ENCODE assay signal across 2 cellular contexts in the genomic region with DNA sequence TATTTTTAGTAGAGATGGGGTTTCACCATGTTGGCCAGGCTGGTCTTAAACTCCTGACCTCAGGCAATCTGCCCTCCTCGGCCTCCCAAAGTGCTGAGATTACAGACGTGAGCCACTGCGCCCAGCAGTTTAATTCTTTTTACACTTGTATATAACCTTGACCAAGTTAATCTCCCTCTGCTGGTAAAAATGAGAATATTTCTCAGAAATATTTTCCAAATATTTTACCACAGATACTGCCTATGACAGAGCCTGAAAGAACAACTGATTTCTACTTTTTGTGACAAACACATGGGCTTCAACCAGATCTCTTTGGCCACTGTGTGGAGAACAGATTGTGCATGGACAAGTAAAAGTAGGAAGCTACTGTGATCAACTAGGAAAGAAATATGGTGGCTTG.
TF ChIP-seq lines count a peak whose summit lies in the region.

No MANE protein-coding gene starts in this region.

TF ChIP-seq in GM12878, 131 proteins besides CTCF, POLR2A, EP300 and RAD21 (continued from another document):
- TF ChIP-seq, protein P1, sequence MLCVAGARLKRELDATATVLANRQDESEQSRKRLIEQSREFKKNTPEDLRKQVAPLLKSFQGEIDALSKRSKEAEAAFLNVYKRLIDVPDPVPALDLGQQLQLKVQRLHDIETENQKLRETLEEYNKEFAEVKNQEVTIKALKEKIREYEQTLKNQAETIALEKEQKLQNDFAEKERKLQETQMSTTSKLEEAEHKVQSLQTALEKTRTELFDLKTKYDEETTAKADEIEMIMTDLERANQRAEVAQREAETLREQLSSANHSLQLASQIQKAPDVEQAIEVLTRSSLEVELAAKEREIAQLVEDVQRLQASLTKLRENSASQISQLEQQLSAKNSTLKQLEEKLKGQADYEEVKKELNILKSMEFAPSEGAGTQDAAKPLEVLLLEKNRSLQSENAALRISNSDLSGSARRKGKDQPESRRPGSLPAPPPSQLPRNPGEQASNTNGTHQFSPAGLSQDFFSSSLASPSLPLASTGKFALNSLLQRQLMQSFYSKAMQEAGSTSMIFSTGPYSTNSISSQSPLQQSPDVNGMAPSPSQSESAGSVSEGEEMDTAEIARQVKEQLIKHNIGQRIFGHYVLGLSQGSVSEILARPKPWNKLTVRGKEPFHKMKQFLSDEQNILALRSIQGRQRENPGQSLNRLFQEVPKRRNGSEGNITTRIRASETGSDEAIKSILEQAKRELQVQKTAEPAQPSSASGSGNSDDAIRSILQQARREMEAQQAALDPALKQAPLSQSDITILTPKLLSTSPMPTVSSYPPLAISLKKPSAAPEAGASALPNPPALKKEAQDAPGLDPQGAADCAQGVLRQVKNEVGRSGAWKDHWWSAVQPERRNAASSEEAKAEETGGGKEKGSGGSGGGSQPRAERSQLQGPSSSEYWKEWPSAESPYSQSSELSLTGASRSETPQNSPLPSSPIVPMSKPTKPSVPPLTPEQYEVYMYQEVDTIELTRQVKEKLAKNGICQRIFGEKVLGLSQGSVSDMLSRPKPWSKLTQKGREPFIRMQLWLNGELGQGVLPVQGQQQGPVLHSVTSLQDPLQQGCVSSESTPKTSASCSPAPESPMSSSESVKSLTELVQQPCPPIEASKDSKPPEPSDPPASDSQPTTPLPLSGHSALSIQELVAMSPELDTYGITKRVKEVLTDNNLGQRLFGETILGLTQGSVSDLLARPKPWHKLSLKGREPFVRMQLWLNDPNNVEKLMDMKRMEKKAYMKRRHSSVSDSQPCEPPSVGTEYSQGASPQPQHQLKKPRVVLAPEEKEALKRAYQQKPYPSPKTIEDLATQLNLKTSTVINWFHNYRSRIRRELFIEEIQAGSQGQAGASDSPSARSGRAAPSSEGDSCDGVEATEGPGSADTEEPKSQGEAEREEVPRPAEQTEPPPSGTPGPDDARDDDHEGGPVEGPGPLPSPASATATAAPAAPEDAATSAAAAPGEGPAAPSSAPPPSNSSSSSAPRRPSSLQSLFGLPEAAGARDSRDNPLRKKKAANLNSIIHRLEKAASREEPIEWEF (IDR thresholded peaks at IDR 0.05; ENCODE audit: insufficient replicate concordance, low read depth, low read length), result no peak
- TF ChIP-seq, protein P2, sequence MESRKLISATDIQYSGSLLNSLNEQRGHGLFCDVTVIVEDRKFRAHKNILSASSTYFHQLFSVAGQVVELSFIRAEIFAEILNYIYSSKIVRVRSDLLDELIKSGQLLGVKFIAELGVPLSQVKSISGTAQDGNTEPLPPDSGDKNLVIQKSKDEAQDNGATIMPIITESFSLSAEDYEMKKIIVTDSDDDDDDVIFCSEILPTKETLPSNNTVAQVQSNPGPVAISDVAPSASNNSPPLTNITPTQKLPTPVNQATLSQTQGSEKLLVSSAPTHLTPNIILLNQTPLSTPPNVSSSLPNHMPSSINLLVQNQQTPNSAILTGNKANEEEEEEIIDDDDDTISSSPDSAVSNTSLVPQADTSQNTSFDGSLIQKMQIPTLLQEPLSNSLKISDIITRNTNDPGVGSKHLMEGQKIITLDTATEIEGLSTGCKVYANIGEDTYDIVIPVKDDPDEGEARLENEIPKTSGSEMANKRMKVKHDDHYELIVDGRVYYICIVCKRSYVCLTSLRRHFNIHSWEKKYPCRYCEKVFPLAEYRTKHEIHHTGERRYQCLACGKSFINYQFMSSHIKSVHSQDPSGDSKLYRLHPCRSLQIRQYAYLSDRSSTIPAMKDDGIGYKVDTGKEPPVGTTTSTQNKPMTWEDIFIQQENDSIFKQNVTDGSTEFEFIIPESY (IDR thresholded peaks at IDR 0.05), result no peak
TF ChIP-seq in GM12878: peak in this region for 1.

TF ChIP-seq in liver, 16 proteins besides CTCF, POLR2A, EP300 and RAD21 (continued from another document):
- TF ChIP-seq GABPA (IDR thresholded peaks at IDR 0.05 in 1 of 2, conservative IDR thresholded peaks at IDR 0.05 in 1 of 2), result no peak
- TF ChIP-seq HNF4A (conservative IDR thresholded peaks at IDR 0.05), result no peak
- TF ChIP-seq JUND (IDR thresholded peaks at IDR 0.05), result no peak
- TF ChIP-seq FOXA2 (IDR thresholded peaks at IDR 0.05), result no peak
- TF ChIP-seq, protein P3, sequence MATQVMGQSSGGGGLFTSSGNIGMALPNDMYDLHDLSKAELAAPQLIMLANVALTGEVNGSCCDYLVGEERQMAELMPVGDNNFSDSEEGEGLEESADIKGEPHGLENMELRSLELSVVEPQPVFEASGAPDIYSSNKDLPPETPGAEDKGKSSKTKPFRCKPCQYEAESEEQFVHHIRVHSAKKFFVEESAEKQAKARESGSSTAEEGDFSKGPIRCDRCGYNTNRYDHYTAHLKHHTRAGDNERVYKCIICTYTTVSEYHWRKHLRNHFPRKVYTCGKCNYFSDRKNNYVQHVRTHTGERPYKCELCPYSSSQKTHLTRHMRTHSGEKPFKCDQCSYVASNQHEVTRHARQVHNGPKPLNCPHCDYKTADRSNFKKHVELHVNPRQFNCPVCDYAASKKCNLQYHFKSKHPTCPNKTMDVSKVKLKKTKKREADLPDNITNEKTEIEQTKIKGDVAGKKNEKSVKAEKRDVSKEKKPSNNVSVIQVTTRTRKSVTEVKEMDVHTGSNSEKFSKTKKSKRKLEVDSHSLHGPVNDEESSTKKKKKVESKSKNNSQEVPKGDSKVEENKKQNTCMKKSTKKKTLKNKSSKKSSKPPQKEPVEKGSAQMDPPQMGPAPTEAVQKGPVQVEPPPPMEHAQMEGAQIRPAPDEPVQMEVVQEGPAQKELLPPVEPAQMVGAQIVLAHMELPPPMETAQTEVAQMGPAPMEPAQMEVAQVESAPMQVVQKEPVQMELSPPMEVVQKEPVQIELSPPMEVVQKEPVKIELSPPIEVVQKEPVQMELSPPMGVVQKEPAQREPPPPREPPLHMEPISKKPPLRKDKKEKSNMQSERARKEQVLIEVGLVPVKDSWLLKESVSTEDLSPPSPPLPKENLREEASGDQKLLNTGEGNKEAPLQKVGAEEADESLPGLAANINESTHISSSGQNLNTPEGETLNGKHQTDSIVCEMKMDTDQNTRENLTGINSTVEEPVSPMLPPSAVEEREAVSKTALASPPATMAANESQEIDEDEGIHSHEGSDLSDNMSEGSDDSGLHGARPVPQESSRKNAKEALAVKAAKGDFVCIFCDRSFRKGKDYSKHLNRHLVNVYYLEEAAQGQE (IDR thresholded peaks at IDR 0.05), result no peak
- TF ChIP-seq, protein P2 (IDR thresholded peaks at IDR 0.05), result no peak
